ENCODE assay signal across 1 cellular context in the genomic region with DNA sequence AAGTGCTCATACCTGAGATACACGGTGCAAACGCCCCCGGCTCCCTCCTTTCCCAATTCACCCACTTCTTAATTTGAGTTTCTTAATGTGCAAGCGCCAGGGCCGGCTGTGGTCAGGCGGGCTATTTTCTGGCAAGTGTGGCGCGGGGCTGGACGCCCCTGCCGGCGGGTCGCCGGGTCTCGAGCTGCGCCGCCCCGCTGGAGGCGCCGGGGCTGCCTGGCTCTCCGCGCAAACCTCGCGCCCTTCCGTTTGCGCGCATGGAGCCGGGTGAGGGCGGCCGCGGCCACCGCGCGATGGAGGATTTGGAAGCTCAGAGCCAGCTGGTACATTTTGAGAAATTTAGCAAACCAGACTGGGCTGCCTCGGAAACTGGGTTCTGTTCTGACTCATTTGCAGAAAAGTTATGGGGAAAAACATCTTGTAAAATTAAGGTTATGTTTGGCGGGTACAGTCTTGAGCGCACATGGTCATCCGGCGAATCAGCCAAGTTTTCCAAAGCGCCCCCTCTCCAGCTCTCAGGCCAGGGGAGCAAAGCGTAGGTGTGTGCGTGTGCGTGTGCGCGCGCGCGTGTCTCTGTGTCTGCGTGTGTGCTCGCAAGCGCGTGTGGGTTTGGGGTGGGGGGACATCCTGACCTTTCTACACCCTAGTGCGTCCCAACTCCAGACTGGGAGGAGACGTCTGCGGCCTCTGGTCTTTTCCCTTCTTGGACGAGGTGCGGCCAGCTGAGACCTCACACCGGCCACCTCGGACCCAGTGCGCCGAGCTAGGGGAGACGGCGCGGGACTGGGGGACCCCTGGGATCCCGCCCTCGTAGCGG.
A peak's percentile ranks its signal among the peaks of the same experiment; 100 is the strongest.
TF ChIP-seq lines count a peak whose summit lies in the region.

No MANE protein-coding gene starts in this region.

TF ChIP-seq in GM12878, 131 proteins besides CTCF, POLR2A, EP300 and RAD21:
- TF ChIP-seq JUND (IDR thresholded peaks at IDR 0.05; ENCODE audit: low read depth, low read length) (no peak), HDAC6 (IDR thresholded peaks at IDR 0.05; ENCODE audit: unreplicated experiment) (peak; percentile 87)
